ENCODE assay signal across 20 cellular contexts in the genomic region with DNA sequence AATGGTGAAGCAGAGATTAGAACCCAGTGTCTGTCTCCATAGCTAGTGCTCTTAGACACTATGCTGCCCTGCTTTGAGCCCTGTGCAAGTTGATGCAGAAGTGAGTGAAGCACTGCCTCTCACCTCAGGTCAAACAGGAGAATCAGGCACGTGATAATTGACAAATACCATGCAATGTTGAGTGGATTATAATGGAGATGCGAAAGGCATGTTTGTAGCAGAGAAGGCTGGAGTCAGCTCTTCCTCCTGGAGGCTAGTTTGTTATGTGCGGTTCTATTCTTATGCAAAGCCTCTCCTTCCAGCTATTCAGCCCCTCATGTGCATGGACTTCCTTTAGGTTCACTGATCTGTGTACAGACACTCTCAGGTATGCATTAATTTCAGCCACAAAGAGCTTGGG.
A peak's percentile ranks its signal among the peaks of the same experiment; 100 is the strongest.
DNase-seq lines count a peak whose midpoint lies in the region; FAIRE-seq and TF ChIP-seq lines count a peak whose summit lies in the region.
"Had no signal": no experiment of that assay in that cellular context is flagged by ENCODE, and none has a peak within 500 bp of the region (broad histone marks: within the 10 kb centered on the region; RNA-seq: fewer than 3 reads in every experiment).

No MANE protein-coding gene starts in this region.

- H3K27ac Mint-ChIP-seq in nephron progenitor cell: peak overlapping the region; percentile 22
- H3K27ac Mint-ChIP-seq: B cell; CD4-positive, CD25-positive, alpha-beta regulatory T cell had no signal

- H3K9me3 Mint-ChIP-seq in nephron progenitor cell: no peaks in the 10 kb centered on the region

- H3K27me3 Mint-ChIP-seq in nephron progenitor cell (ENCODE audit: low read depth, poor library complexity): peaks cover 2% of the 10 kb centered on the region
- H3K27me3 Mint-ChIP-seq: B cell; CD4-positive, CD25-positive, alpha-beta regulatory T cell had no signal

- 38% methylated on average over 3 of the region's 3 CpGs; no CpG with 5 or more reads in 1 of the 2 experiments for WGBS in H1 (ENCODE audit: extremely low coverage in 1 of 2, insufficient coverage in 1 of 2, insufficient read length in 1 of 2, insufficient replicate concordance in 2 of 2, low coverage in 1 of 2, low lambda C conversion rate in 2 of 2, missing lambda C conversion rate in 1 of 2), 2 experiments

- no peak overlapping the region for H3K18ac ChIP-seq in H1 (ENCODE audit: extremely low read depth, low read length)

- H2AK5ac ChIP-seq in H1 (ENCODE audit: low read depth, low read length): no peak overlapping the region

- in situ Hi-C loops in G401 (cut with HindIII; ENCODE audit: low sequenced_read_pairs): no loop called here

- TF ChIP-seq POLR2A in H1 (IDR thresholded peaks at IDR 0.05; ENCODE audit: control extremely low read depth in 1 of 2, low read depth in 2 of 2, low read length in 2 of 2): no peak

- no peak overlapping the region for H2BK5ac ChIP-seq in H1 (ENCODE audit: low read depth, low read length)

- no peaks in the 10 kb centered on the region for H4K20me1 ChIP-seq in H1 (replicated peaks in 1 of 2; ENCODE audit: control insufficient read depth in 1 of 2, insufficient read depth in 2 of 2, low read length in 2 of 2)

- H3K23ac ChIP-seq in H1 (ENCODE audit: insufficient read length): no peak overlapping the region

- H2AFZ ChIP-seq in H1 (ENCODE audit: low read length): no peak overlapping the region

- no peak overlapping the region for H4K5ac ChIP-seq in H1 (ENCODE audit: insufficient read length, low read depth, low read length)

- H3K4me1 Mint-ChIP-seq in nephron progenitor cell: peaks cover 25% of the 10 kb centered on the region
- H3K4me1 Mint-ChIP-seq: B cell had no signal

- no peak overlapping the region for H2BK12ac ChIP-seq in H1 (ENCODE audit: low read depth, low read length)

- H3K56ac ChIP-seq in H1 (replicated peaks; ENCODE audit: insufficient read length, low read depth, low read length): no peak overlapping the region

- H3K27me3 ChIP-seq in HUES6 (ENCODE audit: control insufficient read depth, insufficient read depth, low read length) (no peaks in the 10 kb centered on the region), H1 (replicated peaks in 1 of 4; ENCODE audit: control insufficient read depth in 3 of 4, extremely low read depth in 1 of 4, insufficient read depth in 3 of 4, low read length in 3 of 4) (peaks cover 0 to 1% (median 0%) of the 10 kb centered on the region in 4 experiments; a peak in 1 of 7 replicates)

- no peaks in the 10 kb centered on the region for H3K23me2 ChIP-seq in H1 (ENCODE audit: low read depth, low read length)

- TF ChIP-seq RAD21 in H1 (IDR thresholded peaks at IDR 0.05 in 1 of 2, conservative IDR thresholded peaks at IDR 0.05 in 1 of 2; ENCODE audit: low read depth in 2 of 2, low read length in 2 of 2): no peak

- no peak overlapping the region for H2BK20ac ChIP-seq in H1 (ENCODE audit: low read length)

- no peak for TF ChIP-seq EP300 in H1 (IDR thresholded peaks at IDR 0.05; ENCODE audit: borderline replicate concordance in 1 of 2, low read depth in 2 of 2, low read length in 2 of 2)

- H4K91ac ChIP-seq in H1 (replicated peaks; ENCODE audit: insufficient read length, low read length): no peak overlapping the region

- no peak overlapping the region for H3K14ac ChIP-seq in H1 (ENCODE audit: insufficient read length)

- FAIRE-seq in H1 (lab: Jason Lieb, UNC): peak; percentile 84
- FAIRE-seq: H54 had no signal

- no peak overlapping the region for H2BK15ac ChIP-seq in H1 (ENCODE audit: low read length)

- H3K79me1 ChIP-seq in H1 (ENCODE audit: low read depth, low read length): no peaks in the 10 kb centered on the region

- H3K4me1 ChIP-seq in HUES6 (ENCODE audit: control insufficient read depth, insufficient read depth, low read length): peaks cover 7% of the 10 kb centered on the region
- peaks cover 0 to 8% (median 3%) of the 10 kb centered on the region in 4 experiments; a peak in 5 of 7 replicates for H3K4me1 ChIP-seq in H1 (replicated peaks in 1 of 4; ENCODE audit: control insufficient read depth in 3 of 4, insufficient read depth in 4 of 4, low read length in 3 of 4)
- H3K4me1 ChIP-seq: Caco-2 had no signal

- H3K79me2 ChIP-seq in H1 (ENCODE audit: control insufficient read depth in 1 of 2, insufficient read depth in 2 of 2, low read length in 2 of 2): no peaks in the 10 kb centered on the region

- H3K4me3 Mint-ChIP-seq in nephron progenitor cell: no peak overlapping the region
- H3K4me3 Mint-ChIP-seq: B cell; CD4-positive, CD25-positive, alpha-beta regulatory T cell had no signal

- DNase-seq in DMS53 (lab: John Stamatoyannopoulos, UW) (peak; percentile 22), DMS53 treated with DMSO at 0.1 percent for 48 hours (lab: John Stamatoyannopoulos, UW; ENCODE audit: unreplicated experiment) (no peak), H1 (ENCODE audit: low read depth in 1 of 2, low spot score in 2 of 2) (peak in 1 of 2 experiments; percentile 2), nephron progenitor cell (no peak), HuH-7 (ENCODE audit: low spot score) (no peak), G401 (ENCODE audit: low spot score) (no peak)
- DNase-seq in activated naive CD4-positive, alpha-beta T cell (lab: John Stamatoyannopoulos, UW): no peak
- DNase-seq: Caco-2; CD4-positive, CD25-positive, alpha-beta regulatory T cell; DMS153; NCI-H1105 treated with DMSO at 0.1 percent for 48 hours; NCI-H2029 treated with DMSO at 0.1 percent for 48 hours; NCI-H2227 treated with DMSO at 0.1 percent for 48 hours; NK-92 treated with Interleukin-12 subunit alpha and Interleukin-12 subunit beta, amount 100 ng/mL, for 24 hours; OCI-M1; SHP77 treated with DMSO at 0.1 percent for 48 hours had no signal

- H3K9me3 ChIP-seq in HUES6 (ENCODE audit: control insufficient read depth, insufficient read depth, low read depth, low read length) (no peaks in the 10 kb centered on the region), H1 (ENCODE audit: insufficient read depth in 2 of 2, low read depth in 1 of 2, low read length in 1 of 2) (no peaks in the 10 kb centered on the region)
- H3K9me3 ChIP-seq: Caco-2 had no signal

- POLR2A ChIA-PET in H1 (lab: Charles Lee; ENCODE audit: partially characterized antibody): no interaction called here

- peak overlapping the region in 1 of 2 experiments; percentile 21; a peak in 1 of 4 replicates for H3K4me2 ChIP-seq in H1 (ENCODE audit: insufficient read depth in 1 of 2, low read depth in 2 of 2, low read length in 2 of 2)

- H3K36me3 ChIP-seq in HUES6 (ENCODE audit: control insufficient read depth, insufficient read depth, low read length) (no peaks in the 10 kb centered on the region), H1 (ENCODE audit: control insufficient read depth in 2 of 4, insufficient read depth in 4 of 4, low read length in 3 of 4) (no peaks in the 10 kb centered on the region)

- TF ChIP-seq CTCF in H1 (IDR thresholded peaks at IDR 0.05; ENCODE audit: control extremely low read depth in 1 of 3, insufficient read depth in 1 of 3, low read depth in 1 of 3, low read length in 3 of 3) (no peak), nephron progenitor cell (IDR thresholded peaks at IDR 0.05) (no peak)

- H3K9ac ChIP-seq in HUES6 (ENCODE audit: low read length) (no peak overlapping the region), H1 (replicated peaks in 1 of 4; ENCODE audit: extremely low read depth in 1 of 4, low read depth in 3 of 4, low read length in 3 of 4) (no peak overlapping the region)

- no peak overlapping the region for H3K4ac ChIP-seq in H1 (replicated peaks; ENCODE audit: insufficient read length, low read depth, low read length)

- no peak overlapping the region for H2BK120ac ChIP-seq in H1 (replicated peaks; ENCODE audit: low read depth, low read length)

- H4K8ac ChIP-seq in H1 (ENCODE audit: extremely low read depth, insufficient read depth, low read length): no peak overlapping the region

- no peaks in the 10 kb centered on the region for H3K36me3 Mint-ChIP-seq in nephron progenitor cell (ENCODE audit: low read depth)
- H3K36me3 Mint-ChIP-seq: CD4-positive, CD25-positive, alpha-beta regulatory T cell had no signal

- no peak overlapping the region for H3K4me3 ChIP-seq in HUES6 (ENCODE audit: low read depth, low read length)
- no peak overlapping the region for H3K4me3 ChIP-seq in H1 (ENCODE audit: extremely low read depth in 1 of 4, insufficient read depth in 2 of 4, low read depth in 3 of 4, low read length in 4 of 4)

- CTCF ChIA-PET in H1 (lab: Charles Lee; ENCODE audit: partially characterized antibody): interaction anchor here (1.0 to 1.6 kb wide), 6 partner anchors 14 to 323 kb away, joined by 3 to 4 read pairs (median 3); no protein-coding TSS in a partner anchor

- H3K27ac ChIP-seq in HUES6 (ENCODE audit: low read depth, low read length): 0 out of 2 replicates have a peak overlapping the region, but pooled peaks have one; percentile 4
- H3K27ac ChIP-seq in H1 (ENCODE audit: low read depth, low read length): no peak overlapping the region
- H3K27ac ChIP-seq: 22Rv1 had no signal

TF ChIP-seq in H1, 55 proteins besides CTCF, POLR2A, EP300 and RAD21:
- no peak for TF ChIP-seq EZH2 (IDR thresholded peaks at IDR 0.05; ENCODE audit: low read depth, low read length, severe bottlenecking)
- no peak for TF ChIP-seq CHD2 (IDR thresholded peaks at IDR 0.05; ENCODE audit: low read length)
- TF ChIP-seq, protein P1, sequence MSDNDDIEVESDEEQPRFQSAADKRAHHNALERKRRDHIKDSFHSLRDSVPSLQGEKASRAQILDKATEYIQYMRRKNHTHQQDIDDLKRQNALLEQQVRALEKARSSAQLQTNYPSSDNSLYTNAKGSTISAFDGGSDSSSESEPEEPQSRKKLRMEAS (IDR thresholded peaks at IDR 0.05): peak; percentile 53; the same call in 1 of the 2 replicates
- TF ChIP-seq YY1 (IDR thresholded peaks at IDR 0.05; ENCODE audit: low read depth, low read length): no peak
- peak; percentile 64; the same call in 1 of the 2 replicates for TF ChIP-seq POU5F1 (IDR thresholded peaks at IDR 0.05; ENCODE audit: low read depth, low read length)
- 0 out of 2 replicates have a peak, but pooled peaks have one; percentile 23 for TF ChIP-seq KDM1A (IDR thresholded peaks at IDR 0.05; ENCODE audit: borderline replicate concordance, low read length)
- TF ChIP-seq TEAD4 (IDR thresholded peaks at IDR 0.05; ENCODE audit: low read depth, low read length): peak; percentile 55; the same call in 1 of the 2 replicates
TF ChIP-seq in H1: peak in this region for 4.
